In genomic region chr6:57210060-57210459, GRCh38 we compare ENCODE assay signal across 20 cellular contexts.
"Had no signal": no experiment of that assay in that cellular context is flagged by ENCODE, and none has a peak within 500 bp of the region (broad histone marks: within the 10 kb centered on the region; RNA-seq: fewer than 3 reads in every experiment).

No MANE protein-coding gene starts in this region.

- H3K9me3 ChIP-seq: gastrocnemius medialis, lower lobe of right lung, right atrium auricular region, spleen, thoracic aorta, tibial nerve, upper lobe of left lung had no signal

- ATAC-seq: gastrocnemius medialis; left ventricle myocardium superior; lower lobe of right lung; natural killer cell treated with Interleukin-12 subunit alpha and Interleukin-12 subunit beta and Interleukin-15 and Interleukin-18, amount 100 ng/mL, for 72 hours; sciatic nerve; stimulated activated memory B cell treated with anti-CD40 and anti-IgM and Interleukin-4, amounts not matched to agents 10 μg/mL and 1 μg/mL and 100 μg/mL, for 72 hours had no signal

- H2AFZ ChIP-seq: neural progenitor cell, parathyroid adenoma had no signal

- H3K36me3 ChIP-seq: gastrocnemius medialis, lower lobe of right lung, neural progenitor cell, right atrium auricular region, spleen, thoracic aorta, tibial nerve, upper lobe of left lung had no signal

- H3K4me3 ChIP-seq: gastrocnemius medialis, lower lobe of right lung, neural progenitor cell, right atrium auricular region, spleen, thoracic aorta, tibial nerve, upper lobe of left lung had no signal

- H3K4me1 ChIP-seq: gastrocnemius medialis, lower lobe of right lung, neural progenitor cell, parathyroid adenoma, right atrium auricular region, spleen, upper lobe of left lung had no signal

- H3K4me2 ChIP-seq: neural progenitor cell had no signal

- FAIRE-seq: keratinocyte, urothelium cell line had no signal

- H3K9ac ChIP-seq: neural progenitor cell, parathyroid adenoma had no signal

- DNase-seq: cortex of kidney; effector CD4-positive, alpha-beta T cell; gastrocnemius medialis; head of caudate nucleus; left ventricle myocardium superior; lower lobe of right lung; naive B cell; spleen; stimulated activated CD4-positive, alpha-beta T cell treated with anti-CD3 and anti-CD28 coated beads, Interleukin-4, amount 100 ng/mL, for 4 hours; upper lobe of left lung had no signal

- H3K27me3 ChIP-seq: gastrocnemius medialis, neural progenitor cell, right atrium auricular region, spleen, tibial nerve, upper lobe of left lung had no signal

- H3K27ac ChIP-seq: gastrocnemius medialis, lower lobe of right lung, neural progenitor cell, parathyroid adenoma, right atrium auricular region, spleen, thoracic aorta, tibial nerve, upper lobe of left lung had no signal
